Comparison of ENCODE assay signal across 2 cellular contexts in the genomic region with DNA sequence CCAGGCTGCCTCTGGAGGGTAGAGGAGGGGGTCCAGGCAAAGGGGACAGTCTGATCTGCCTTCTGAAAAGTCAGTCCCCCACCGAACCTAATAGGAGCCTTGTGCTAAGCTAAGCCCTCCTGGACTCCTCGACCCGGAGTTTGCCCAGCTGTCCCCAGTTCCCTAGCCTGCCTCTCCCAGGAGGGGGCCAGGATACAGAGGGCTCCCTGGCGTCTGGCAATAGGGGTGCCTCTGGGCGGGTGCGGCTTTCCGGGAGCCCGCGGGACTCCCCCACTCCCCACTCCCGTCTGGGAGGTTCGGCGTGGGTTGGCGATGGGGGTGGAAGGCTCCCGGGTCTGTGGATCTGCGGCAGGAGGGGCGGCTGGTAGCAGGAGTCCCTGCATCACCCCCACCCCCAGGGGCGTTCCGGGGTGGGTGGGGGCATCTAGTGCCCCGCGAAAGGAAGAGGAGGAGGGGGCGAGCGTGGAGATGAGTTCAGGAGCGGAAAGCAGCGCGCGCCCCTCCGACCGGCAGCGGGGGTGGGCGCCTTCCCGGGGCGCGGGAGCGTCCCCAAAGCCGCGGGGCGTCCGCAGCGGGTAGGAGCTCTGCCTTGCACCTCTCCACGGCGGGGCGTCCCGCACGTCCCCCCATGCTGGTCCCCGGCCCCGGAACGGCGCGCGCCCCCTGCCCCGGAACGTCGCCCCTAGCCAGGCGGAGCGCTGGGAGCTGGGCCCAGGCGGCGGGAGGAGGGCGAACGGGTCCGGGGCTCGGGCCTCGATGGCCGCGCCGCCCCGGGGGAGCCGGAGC.
TF ChIP-seq lines count a peak whose summit lies in the region.

No MANE protein-coding gene starts in this region.

TF ChIP-seq in HepG2, 621 proteins besides CTCF, POLR2A, EP300 and RAD21:
- TF ChIP-seq ARID3A (IDR thresholded peaks at IDR 0.05; ENCODE audit: low read depth, low read length) (no peak), GATA4 (IDR thresholded peaks at IDR 0.05; ENCODE audit: borderline replicate concordance, low read depth) (no peak), ZSCAN22 (CRISPR knock-in tag; IDR thresholded peaks at IDR 0.05) (no peak), CBFB (CRISPR knock-in tag; IDR thresholded peaks at IDR 0.05) (no peak), ZNF629 (CRISPR knock-in tag; conservative IDR thresholded peaks at IDR 0.05) (no peak), ZNF841 (CRISPR knock-in tag; IDR thresholded peaks at IDR 0.05; ENCODE audit: borderline replicate concordance) (no peak), TEAD3 (CRISPR knock-in tag; optimal IDR thresholded peaks at IDR 0.05; ENCODE audit: borderline replicate concordance) (no peak), ZFP91 (CRISPR knock-in tag; IDR thresholded peaks at IDR 0.05; ENCODE audit: borderline replicate concordance) (no peak), ZNF124 (CRISPR knock-in tag; IDR thresholded peaks at IDR 0.05) (no peak), ZNF431 (CRISPR knock-in tag; IDR thresholded peaks at IDR 0.05; ENCODE audit: borderline replicate concordance, low read depth) (no peak), JUND (CRISPR knock-in tag; IDR thresholded peaks at IDR 0.05) (no peak), ZNF652 (CRISPR knock-in tag; IDR thresholded peaks at IDR 0.05; ENCODE audit: borderline replicate concordance, low read depth) (no peak)

TF ChIP-seq in neural cell, 6 proteins besides CTCF, POLR2A, EP300 and RAD21:
- TF ChIP-seq EZH2 (IDR thresholded peaks at IDR 0.05; ENCODE audit: borderline replicate concordance, insufficient read depth, low read length, poor library complexity, severe bottlenecking), result no peak
- TF ChIP-seq POLR2AphosphoS5 (IDR thresholded peaks at IDR 0.05), result no peak
- no peak for TF ChIP-seq TAF1 (IDR thresholded peaks at IDR 0.05; ENCODE audit: low read depth)
- TF ChIP-seq REST (IDR thresholded peaks at IDR 0.05; ENCODE audit: borderline replicate concordance), result no peak
- TF ChIP-seq MXI1 (conservative IDR thresholded peaks at IDR 0.05; ENCODE audit: poor library complexity, severe bottlenecking), result no peak
- TF ChIP-seq SMC3 (conservative IDR thresholded peaks at IDR 0.05; ENCODE audit: poor library complexity), result no peak
